1 cellular context compared by ENCODE assay signal in genomic region chr11:72432347-72433287, GRCh38.
TF ChIP-seq lines count a peak whose summit lies in the region.

No MANE protein-coding gene starts in this region.

TF ChIP-seq in GM12878, 131 proteins besides CTCF, POLR2A, EP300 and RAD21:
- TF ChIP-seq FOXM1 (IDR thresholded peaks at IDR 0.05; ENCODE audit: low read depth, low read length), result no peak
- no peak for TF ChIP-seq ZZZ3 (IDR thresholded peaks at IDR 0.05; ENCODE audit: control insufficient read depth, insufficient read length, low read depth)
- no peak for TF ChIP-seq HDGF (IDR thresholded peaks at IDR 0.05)
- no peak for TF ChIP-seq MYB (IDR thresholded peaks at IDR 0.05; ENCODE audit: borderline replicate concordance, low read depth, low read length)
- no peak for TF ChIP-seq IRF4 (IDR thresholded peaks at IDR 0.05; ENCODE audit: low read depth, low read length)
- no peak for TF ChIP-seq NR2C2 (IDR thresholded peaks at IDR 0.05; ENCODE audit: borderline replicate concordance, control insufficient read depth, insufficient read length, low read depth)
- TF ChIP-seq ZNF687 (IDR thresholded peaks at IDR 0.05), result no peak
- TF ChIP-seq ZBED1 (IDR thresholded peaks at IDR 0.05; ENCODE audit: borderline replicate concordance), result no peak
